In the genomic region with DNA sequence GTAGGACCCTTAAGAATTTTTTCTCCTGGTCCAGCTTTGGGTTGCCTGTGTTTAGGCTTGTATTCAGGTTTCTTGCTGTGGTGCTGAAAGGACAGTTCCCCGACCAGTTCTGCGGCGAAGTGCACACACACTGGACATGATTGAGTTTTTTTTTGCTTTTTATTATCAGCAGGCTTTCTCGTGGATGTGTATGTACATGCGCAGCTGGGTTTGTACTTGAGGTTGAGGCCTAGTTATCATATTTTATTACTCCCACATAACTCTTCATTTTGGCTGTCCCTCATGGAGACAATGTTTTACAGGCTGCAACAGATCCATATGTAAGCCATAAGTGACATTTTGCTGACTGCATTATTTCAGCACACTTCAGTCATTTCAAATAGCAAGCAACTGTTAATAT, we compare ENCODE assay signal across 9 cellular contexts. TPM values are rescaled to one million over a fixed set of nuclear protein-coding genes. Genes with fewer than 3 reads are reported as not detected.
DNase-seq lines count a peak whose midpoint lies in the region; ATAC-seq, FAIRE-seq and TF ChIP-seq lines count a peak whose summit lies in the region.
"Had no signal": no experiment of that assay in that cellular context is flagged by ENCODE, and none has a peak within 500 bp of the region (broad histone marks: within the 10 kb centered on the region; RNA-seq: fewer than 3 reads in every experiment).

No MANE protein-coding gene starts in this region.

- H3K4me3 ChIP-seq in cardiac fibroblast (replicated peaks in 1 of 2; ENCODE audit: low read depth in 2 of 2, low read length in 2 of 2) (no peak overlapping the region), neural cell (ENCODE audit: low read length) (peak overlapping the region; percentile 92), Peyer's patch (no peak overlapping the region)

- H3K9me2 ChIP-seq in neural cell (ENCODE audit: insufficient read depth, low read length) = no peaks in the 10 kb centered on the region

- H3K36me3 ChIP-seq in neural cell (ENCODE audit: insufficient read depth, low read length) (no peaks in the 10 kb centered on the region), Peyer's patch (no peaks in the 10 kb centered on the region)

- no peak for TF ChIP-seq POLR2A in Peyer's patch (IDR thresholded peaks at IDR 0.05)

- H3K27ac ChIP-seq in neural cell (ENCODE audit: low read length) (no peak overlapping the region), Peyer's patch (no peak overlapping the region)
- H3K27ac ChIP-seq: HL-60 had no signal

- no peak for TF ChIP-seq CTCF in cardiac fibroblast (IDR thresholded peaks at IDR 0.05; ENCODE audit: low read depth, low read length)
- TF ChIP-seq CTCF in neural cell (IDR thresholded peaks at IDR 0.05; ENCODE audit: poor library complexity, severe bottlenecking) = no peak
- no peak for TF ChIP-seq CTCF in D721Med (IDR thresholded peaks at IDR 0.05; ENCODE audit: insufficient read depth, missing control alignments)
- no peak for TF ChIP-seq CTCF in Peyer's patch (IDR thresholded peaks at IDR 0.05)

- H2AFZ ChIP-seq in neural cell (ENCODE audit: low read depth, low read length) = no peak overlapping the region

- peak overlapping the region; percentile 58 for H3K4me2 ChIP-seq in neural cell (ENCODE audit: low read length)

- no peaks in the 10 kb centered on the region for H3F3A ChIP-seq in neural cell (ENCODE audit: insufficient read depth, low read length, poor library complexity, severe bottlenecking)

- H3K79me2 ChIP-seq in neural cell (replicated peaks; ENCODE audit: insufficient read depth, low read length) = peaks cover 53% of the 10 kb centered on the region

- TF ChIP-seq EP300 in neural cell (conservative IDR thresholded peaks at IDR 0.05; ENCODE audit: poor library complexity, severe bottlenecking) = no peak

- no peaks in the 10 kb centered on the region for H3K9me3 ChIP-seq in neural cell (ENCODE audit: low read length)
- H3K9me3 ChIP-seq in Peyer's patch = no peaks in the 10 kb centered on the region

- ATAC-seq in GM18861 (IDR thresholded peaks at IDR 0.05; ENCODE audit: unreplicated experiment) = no peak

- no peak for TF ChIP-seq RAD21 in neural cell (conservative IDR thresholded peaks at IDR 0.05)

- DNase-seq in ELR (ENCODE audit: low read depth) = peak; percentile 57
- peak; percentile 10 for DNase-seq in NCI-H1048 (lab: John Stamatoyannopoulos, UW)
- DNase-seq in cardiac fibroblast (ENCODE audit: low read depth in 2 of 2) = peak; percentile 63 to 67
- DNase-seq in activated effector memory CD4-positive, alpha-beta T cell treated with anti-CD3 and anti-CD28 coated beads, Interleukin-2, amount 50 U/mL, for 16 hours = no peak
- no peak for DNase-seq in D721Med (ENCODE audit: insufficient read length, low spot score)
- DNase-seq in Peyer's patch = no peak

- peaks cover 0 to 7% (median 3%) of the 10 kb centered on the region in 4 donors for H3K4me1 ChIP-seq in Peyer's patch

- no peaks in the 10 kb centered on the region for H4K20me1 ChIP-seq in neural cell (ENCODE audit: insufficient read depth)

- H3K27me3 ChIP-seq in neural cell (ENCODE audit: insufficient read depth, low read depth, low read length) (no peaks in the 10 kb centered on the region), Peyer's patch (peaks cover 0 to 5% of the 10 kb centered on the region in 2 donors)

- FAIRE-seq in D721Med (lab: Jason Lieb, UNC) = no peak

- H3K9ac ChIP-seq in neural cell (ENCODE audit: low read length) = no peak overlapping the region

TF ChIP-seq in neural cell, 6 proteins besides CTCF, POLR2A, EP300 and RAD21:
- TF ChIP-seq, protein P1, sequence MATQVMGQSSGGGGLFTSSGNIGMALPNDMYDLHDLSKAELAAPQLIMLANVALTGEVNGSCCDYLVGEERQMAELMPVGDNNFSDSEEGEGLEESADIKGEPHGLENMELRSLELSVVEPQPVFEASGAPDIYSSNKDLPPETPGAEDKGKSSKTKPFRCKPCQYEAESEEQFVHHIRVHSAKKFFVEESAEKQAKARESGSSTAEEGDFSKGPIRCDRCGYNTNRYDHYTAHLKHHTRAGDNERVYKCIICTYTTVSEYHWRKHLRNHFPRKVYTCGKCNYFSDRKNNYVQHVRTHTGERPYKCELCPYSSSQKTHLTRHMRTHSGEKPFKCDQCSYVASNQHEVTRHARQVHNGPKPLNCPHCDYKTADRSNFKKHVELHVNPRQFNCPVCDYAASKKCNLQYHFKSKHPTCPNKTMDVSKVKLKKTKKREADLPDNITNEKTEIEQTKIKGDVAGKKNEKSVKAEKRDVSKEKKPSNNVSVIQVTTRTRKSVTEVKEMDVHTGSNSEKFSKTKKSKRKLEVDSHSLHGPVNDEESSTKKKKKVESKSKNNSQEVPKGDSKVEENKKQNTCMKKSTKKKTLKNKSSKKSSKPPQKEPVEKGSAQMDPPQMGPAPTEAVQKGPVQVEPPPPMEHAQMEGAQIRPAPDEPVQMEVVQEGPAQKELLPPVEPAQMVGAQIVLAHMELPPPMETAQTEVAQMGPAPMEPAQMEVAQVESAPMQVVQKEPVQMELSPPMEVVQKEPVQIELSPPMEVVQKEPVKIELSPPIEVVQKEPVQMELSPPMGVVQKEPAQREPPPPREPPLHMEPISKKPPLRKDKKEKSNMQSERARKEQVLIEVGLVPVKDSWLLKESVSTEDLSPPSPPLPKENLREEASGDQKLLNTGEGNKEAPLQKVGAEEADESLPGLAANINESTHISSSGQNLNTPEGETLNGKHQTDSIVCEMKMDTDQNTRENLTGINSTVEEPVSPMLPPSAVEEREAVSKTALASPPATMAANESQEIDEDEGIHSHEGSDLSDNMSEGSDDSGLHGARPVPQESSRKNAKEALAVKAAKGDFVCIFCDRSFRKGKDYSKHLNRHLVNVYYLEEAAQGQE (IDR thresholded peaks at IDR 0.05; ENCODE audit: borderline replicate concordance) = peak; percentile 61
- TF ChIP-seq MXI1 (conservative IDR thresholded peaks at IDR 0.05; ENCODE audit: poor library complexity, severe bottlenecking) = peak; percentile 1
- TF ChIP-seq POLR2AphosphoS5 (IDR thresholded peaks at IDR 0.05) = no peak

RNA-seq across cellular contexts. Expression of a gene that starts 2.5 kb away (rescaled TPM):
- polyA plus RNA-seq in neural cell = 14.2 and 15.2 TPM in 2 replicates
- 58.7 and 73.0 TPM in 2 replicates for polyA minus RNA-seq in neural cell
- 1 to 10 TPM in 1 of 4 donors, under 1 TPM in 1, not detected in 2; 0.28 to 4.1 TPM for total RNA-seq in Peyer's patch

Comparison
In these comparisons a context has a peak if more than half of its experiments do, and no peak if none do; other contexts are left out.
1. DNase-seq: peak in ELR (single experiment), NCI-H1048 (single experiment) and cardiac fibroblast (2 of 2); none in activated effector memory CD4-positive, alpha-beta T cell treated with anti-CD3 and anti-CD28 coated beads, Interleukin-2, amount 50 U/mL, for 16 hours (single experiment), D721Med (single experiment) and Peyer's patch (0 of 3).